Comparison of ENCODE assay signal across 8 cellular contexts in the genomic region with DNA sequence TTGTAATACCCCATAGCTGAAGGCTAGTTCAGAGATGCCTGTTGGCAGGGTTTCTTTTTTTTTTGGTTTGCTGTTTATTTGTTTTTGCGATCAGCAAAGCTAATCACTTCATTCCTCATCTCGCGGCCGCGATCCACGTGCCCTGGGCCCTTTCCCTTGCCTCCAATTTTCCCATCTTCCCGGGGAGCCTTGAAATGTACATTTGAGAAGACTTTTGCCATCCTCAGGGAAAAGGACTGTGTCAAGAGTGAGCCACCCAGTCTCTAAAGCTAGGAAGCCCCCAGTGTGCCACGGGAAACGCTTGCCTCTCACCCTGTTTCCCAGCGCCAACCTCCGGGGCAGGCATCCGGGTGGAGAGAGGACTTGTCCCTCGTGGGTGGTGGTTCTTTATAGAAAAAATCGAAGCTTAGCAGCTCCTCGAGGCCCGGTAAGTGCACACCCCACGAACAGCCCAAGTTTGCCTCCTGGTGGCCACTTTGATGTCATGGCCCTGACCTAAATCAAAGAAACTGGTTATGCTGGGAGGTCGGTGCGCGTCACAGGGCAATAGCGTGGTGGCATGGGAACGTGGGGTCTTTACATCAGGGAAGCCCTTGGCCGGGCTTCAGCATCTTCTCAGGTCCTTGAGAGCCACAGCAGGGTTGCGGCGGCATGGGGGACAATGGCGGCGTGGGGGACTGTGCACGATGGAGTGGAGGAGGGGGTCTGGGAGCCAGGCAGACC. TPM values are rescaled to one million over a fixed set of nuclear protein-coding genes. Genes with fewer than 3 reads are reported as not detected.
DNase-seq lines count a peak whose midpoint lies in the region; ATAC-seq and TF ChIP-seq lines count a peak whose summit lies in the region.

No MANE protein-coding gene starts in this region.

- H3K27ac Mint-ChIP-seq in T-helper 2 cell treated with Interferon-gamma antibody and Interleukin-4, amounts not matched to agents 5 μg/mL and 100 μg/mL, for 36 hours, result no peak overlapping the region
- H3K27ac Mint-ChIP-seq in memory B cell (no peak overlapping the region), type B pancreatic cell (no peak overlapping the region)

- peaks cover 0 to 90% (median 24%) of the 10 kb centered on the region in 45 donors for H3K27me3 ChIP-seq in dorsolateral prefrontal cortex

- H3K27ac ChIP-seq in dorsolateral prefrontal cortex, result peak overlapping the region in 6 of 59 donors; percentile 9 to 66 (median 42)

- in situ Hi-C loops in SK-MEL-5 (cut with HindIII; ENCODE audit: low pct_unique_long_range_greater_than_20kb, low sequenced_read_pairs), result no loop called here

- no peaks in the 10 kb centered on the region for H3K9me3 Mint-ChIP-seq in T-helper 2 cell treated with Interferon-gamma antibody and Interleukin-4, amounts not matched to agents 5 μg/mL and 100 μg/mL, for 36 hours
- H3K9me3 Mint-ChIP-seq in memory B cell, result no peaks in the 10 kb centered on the region
- H3K9me3 Mint-ChIP-seq in type B pancreatic cell, result no peaks in the 10 kb centered on the region

- H3K4me3 Mint-ChIP-seq in T-helper 2 cell treated with Interferon-gamma antibody and Interleukin-4, amounts not matched to agents 5 μg/mL and 100 μg/mL, for 36 hours, result no peak overlapping the region
- H3K4me3 Mint-ChIP-seq in memory B cell (peak overlapping the region; percentile 37), type B pancreatic cell (no peak overlapping the region)

- H3K27me3 Mint-ChIP-seq in T-helper 2 cell treated with Interferon-gamma antibody and Interleukin-4, amounts not matched to agents 5 μg/mL and 100 μg/mL, for 36 hours (ENCODE audit: low read depth), result no peaks in the 10 kb centered on the region
- H3K27me3 Mint-ChIP-seq in memory B cell, result no peaks in the 10 kb centered on the region
- no peaks in the 10 kb centered on the region for H3K27me3 Mint-ChIP-seq in type B pancreatic cell

- peak in 3 of 5 experiments; percentile 2 to 51 (median 18) for DNase-seq in T-helper 2 cell
- DNase-seq in T-helper 2 cell treated with Interferon-gamma antibody and Interleukin-4, amounts not matched to agents 5 μg/mL and 100 μg/mL, for 36 hours (ENCODE audit: low spot score), result no peak
- DNase-seq in SK-MEL-5 (ENCODE audit: low read depth, low spot score), result peak; percentile 69
- peak in 3 of 10 donors; percentile 25 to 37 (median 26) for DNase-seq in dorsolateral prefrontal cortex
- DNase-seq in memory B cell (ENCODE audit: low spot score in 2 of 2), result no peak
- no peak for DNase-seq in type B pancreatic cell (ENCODE audit: extremely low spot score, unreplicated experiment)
- no peak for DNase-seq in posterior vena cava (ENCODE audit: low spot score)
- DNase-seq in cerebellar nuclear complex (lab: John Stamatoyannopoulos, UW), result no peak

- ATAC-seq in memory B cell (ENCODE audit: low read depth), result no peak

- intact Hi-C loops in dorsolateral prefrontal cortex (cut with DNase I) (loop anchor here in 1 of 2 donors (5.0 kb wide), 1 partner anchor 182 kb away; no protein-coding TSS in a partner anchor), posterior vena cava (cut with DNase I) (loop anchor here (5.0 to 10.0 kb wide), 3 partner anchors 37 to 182 kb away; no protein-coding TSS in a partner anchor)

- H3K36me3 Mint-ChIP-seq in T-helper 2 cell treated with Interferon-gamma antibody and Interleukin-4, amounts not matched to agents 5 μg/mL and 100 μg/mL, for 36 hours (ENCODE audit: low read depth), result no peaks in the 10 kb centered on the region
- H3K36me3 Mint-ChIP-seq in memory B cell (no peaks in the 10 kb centered on the region), type B pancreatic cell (peaks cover 4% of the 10 kb centered on the region)

- no peak overlapping the region for H3K4me3 ChIP-seq in dorsolateral prefrontal cortex

- H3K4me1 Mint-ChIP-seq in T-helper 2 cell treated with Interferon-gamma antibody and Interleukin-4, amounts not matched to agents 5 μg/mL and 100 μg/mL, for 36 hours (ENCODE audit: low read depth), result peaks cover 8% of the 10 kb centered on the region
- H3K4me1 Mint-ChIP-seq in memory B cell (peaks cover 26% of the 10 kb centered on the region), type B pancreatic cell (ENCODE audit: unreplicated experiment) (no peaks in the 10 kb centered on the region)

- TF ChIP-seq CTCF in dorsolateral prefrontal cortex (IDR thresholded peaks at IDR 0.05 in 54 of 56, conservative IDR thresholded peaks at IDR 0.05 in 2 of 56; ENCODE audit: low read depth in 1 of 56, partially characterized antibody in 56 of 56) (peak in 54 of 56 donors; percentile 17 to 64 (median 48)), type B pancreatic cell (conservative IDR thresholded peaks at IDR 0.05) (peak; percentile 64)

RNA-seq across cellular contexts. Expression of a gene that starts 42.0 kb away (rescaled TPM):
- 27.8 and 28.0 TPM in 2 replicates for total RNA-seq in SK-MEL-5 (2014; rRNA removed; shearing (Covaris generic))
- polyA plus RNA-seq in SK-MEL-5 (2015; cell fraction: cytosol; rRNA removed), result 13.9 and 20.6 TPM in 2 replicates
- polyA plus RNA-seq in SK-MEL-5 (2015; cell fraction: nucleus; rRNA removed), result 16.0 and 19.8 TPM in 2 replicates
- total RNA-seq in dorsolateral prefrontal cortex, result 1 to 10 TPM; 1.1 to 6.5 (median 2.6) TPM
- 7.3 and 10.3 TPM in 2 replicates for total RNA-seq in type B pancreatic cell (ENCODE audit: low replicate concordance)
- total RNA-seq in posterior vena cava, result 10 to 100 TPM; 23.1 to 30.3 TPM

Comparison
In these comparisons a context has a peak if more than half of its experiments do, and no peak if none do; other contexts are left out.
1. DNase-seq: peak in T-helper 2 cell (3 of 5) and SK-MEL-5 (single experiment); none in T-helper 2 cell treated with Interferon-gamma antibody and Interleukin-4, amounts not matched to agents 5 μg/mL and 100 μg/mL, for 36 hours (single experiment), memory B cell (0 of 2), type B pancreatic cell (single experiment), posterior vena cava (single experiment) and cerebellar nuclear complex (0 of 2).